Comparison of ENCODE assay signal across 30 cellular contexts in genomic region chr1:65359888-65360287, GRCh38.
"Had no signal": no experiment of that assay in that cellular context is flagged by ENCODE, and none has a peak within 500 bp of the region (broad histone marks: within the 10 kb centered on the region; RNA-seq: fewer than 3 reads in every experiment).

No MANE protein-coding gene starts in this region.

- H3K27ac ChIP-seq: epithelial cell of prostate, heart right ventricle, left lung, neural progenitor cell, psoas muscle, skin epidermis, spleen, thoracic aorta, tibial nerve, upper lobe of right lung, uterus had no signal

- H3K4me3 Mint-ChIP-seq: dendritic cell treated with granulocyte-macrophage colony-stimulating factor and Interleukin-4, amounts not matched to agents 40 ng/mL and 50 ng/mL, for 4 days; endodermal cell; naive thymus-derived CD4-positive, alpha-beta T cell; nephron; neural progenitor cell; stimulated activated memory B cell treated with anti-CD40 and anti-IgM and Interleukin-4, amounts not matched to agents 10 μg/mL and 1 μg/mL and 100 μg/mL, for 72 hours had no signal

- DNase-seq: effector CD8-positive, alpha-beta T cell; endodermal cell; foreskin fibroblast; glutamatergic neuron; heart right ventricle; hippocampal formation; left cardiac atrium; left lung; mesenchymal stem cell; midbrain; naive thymus-derived CD4-positive, alpha-beta T cell; psoas muscle; right cardiac atrium; spleen; stimulated activated CD4-positive, alpha-beta T cell treated with anti-CD3 and anti-CD28 coated beads, Interleukin-4, amount 100 ng/mL, for 4 hours; stimulated activated naive CD8-positive, alpha-beta T cell treated with anti-CD3 and anti-CD28 coated beads, Interleukin-15, Interleukin-2, amounts not matched to agents 100 U/mL and 50 U/mL, for 24 hours; substantia nigra; upper lobe of right lung; uterus had no signal

- FAIRE-seq: colon, islet of Langerhans had no signal

- H3K4me2 ChIP-seq: neural progenitor cell had no signal

- H3K9me3 ChIP-seq: heart right ventricle, left lung, psoas muscle, spleen, thoracic aorta, tibial nerve, upper lobe of right lung, uterus had no signal

- H3K27me3 Mint-ChIP-seq: dendritic cell treated with granulocyte-macrophage colony-stimulating factor and Interleukin-4, amounts not matched to agents 40 ng/mL and 50 ng/mL, for 4 days; stimulated activated memory B cell treated with anti-CD40 and anti-IgM and Interleukin-4, amounts not matched to agents 10 μg/mL and 1 μg/mL and 100 μg/mL, for 72 hours had no signal

- ATAC-seq: esophagus mucosa; heart right ventricle; left cardiac atrium; left lung; naive thymus-derived CD4-positive, alpha-beta T cell; psoas muscle; right cardiac atrium; stimulated activated naive CD8-positive, alpha-beta T cell treated with anti-CD3 and anti-CD28 coated beads, Interleukin-15, Interleukin-2, amounts not matched to agents 100 U/mL and 50 U/mL, for 24 hours; upper lobe of right lung had no signal

- H2AFZ ChIP-seq: neural progenitor cell had no signal

- H3K27ac Mint-ChIP-seq: dendritic cell treated with granulocyte-macrophage colony-stimulating factor and Interleukin-4, amounts not matched to agents 40 ng/mL and 50 ng/mL, for 4 days; endodermal cell; naive thymus-derived CD4-positive, alpha-beta T cell; nephron; neural progenitor cell; stimulated activated memory B cell treated with anti-CD40 and anti-IgM and Interleukin-4, amounts not matched to agents 10 μg/mL and 1 μg/mL and 100 μg/mL, for 72 hours had no signal

- H3K4me3 ChIP-seq: heart right ventricle, left lung, neural progenitor cell, psoas muscle, skin epidermis, spleen, thoracic aorta, tibial nerve, upper lobe of right lung, uterus had no signal

- H3K27me3 ChIP-seq: heart right ventricle, left lung, neural progenitor cell, spleen, tibial nerve, upper lobe of right lung, uterus had no signal

- H3K4me1 Mint-ChIP-seq: nephron; neural progenitor cell; stimulated activated memory B cell treated with anti-CD40 and anti-IgM and Interleukin-4, amounts not matched to agents 10 μg/mL and 1 μg/mL and 100 μg/mL, for 72 hours had no signal

- H3K36me3 Mint-ChIP-seq: neural progenitor cell; stimulated activated memory B cell treated with anti-CD40 and anti-IgM and Interleukin-4, amounts not matched to agents 10 μg/mL and 1 μg/mL and 100 μg/mL, for 72 hours had no signal

- H3K4me1 ChIP-seq: heart right ventricle, left lung, neural progenitor cell, psoas muscle, spleen, tibial nerve, upper lobe of right lung, uterus had no signal

- H3K36me3 ChIP-seq: heart right ventricle, left lung, neural progenitor cell, spleen, thoracic aorta, tibial nerve, upper lobe of right lung, uterus had no signal

- H3K9ac ChIP-seq: neural progenitor cell had no signal

- H3K9me3 Mint-ChIP-seq: dendritic cell treated with granulocyte-macrophage colony-stimulating factor and Interleukin-4, amounts not matched to agents 40 ng/mL and 50 ng/mL, for 4 days; endodermal cell; naive thymus-derived CD4-positive, alpha-beta T cell; nephron; neural progenitor cell; stimulated activated memory B cell treated with anti-CD40 and anti-IgM and Interleukin-4, amounts not matched to agents 10 μg/mL and 1 μg/mL and 100 μg/mL, for 72 hours had no signal
